1 cellular context compared by ENCODE assay signal in the genomic region with DNA sequence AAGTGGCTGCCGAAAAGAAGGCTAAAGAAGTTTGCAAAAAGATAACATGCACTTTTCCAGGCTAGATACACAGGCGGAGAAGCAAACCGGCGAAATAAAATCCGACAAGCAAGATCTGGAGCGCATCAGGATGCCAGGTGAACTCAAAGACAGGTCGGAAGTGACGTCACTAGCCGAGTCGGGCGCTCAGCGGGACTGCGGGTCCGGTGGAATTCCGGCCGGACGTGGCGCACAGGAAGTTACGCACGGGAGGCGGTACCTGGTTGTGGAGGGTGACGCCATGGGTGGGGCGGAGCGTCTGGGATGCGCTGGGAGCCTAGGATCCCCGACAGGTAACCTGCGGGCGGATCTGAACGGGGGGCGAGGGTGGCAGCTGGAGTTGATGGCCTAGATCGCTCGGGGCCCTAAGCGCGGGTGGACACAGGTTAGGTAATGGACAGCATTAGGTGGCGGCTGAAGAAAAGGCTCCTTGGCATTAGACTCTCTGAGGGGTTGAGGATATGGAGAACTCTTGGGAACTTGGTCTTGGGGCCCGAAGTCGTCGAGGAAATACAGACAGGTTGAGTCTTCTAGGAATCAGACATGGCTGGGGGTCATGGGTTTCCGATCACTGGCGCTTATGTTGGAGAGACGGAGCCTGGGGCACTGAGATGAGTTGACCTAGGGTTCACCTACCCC.
TF ChIP-seq lines count a peak whose summit lies in the region.

No MANE protein-coding gene starts in this region.

TF ChIP-seq in HepG2, 621 proteins besides CTCF, POLR2A, EP300 and RAD21 (continued from another document and continues in another):
- TF ChIP-seq, protein P1, sequence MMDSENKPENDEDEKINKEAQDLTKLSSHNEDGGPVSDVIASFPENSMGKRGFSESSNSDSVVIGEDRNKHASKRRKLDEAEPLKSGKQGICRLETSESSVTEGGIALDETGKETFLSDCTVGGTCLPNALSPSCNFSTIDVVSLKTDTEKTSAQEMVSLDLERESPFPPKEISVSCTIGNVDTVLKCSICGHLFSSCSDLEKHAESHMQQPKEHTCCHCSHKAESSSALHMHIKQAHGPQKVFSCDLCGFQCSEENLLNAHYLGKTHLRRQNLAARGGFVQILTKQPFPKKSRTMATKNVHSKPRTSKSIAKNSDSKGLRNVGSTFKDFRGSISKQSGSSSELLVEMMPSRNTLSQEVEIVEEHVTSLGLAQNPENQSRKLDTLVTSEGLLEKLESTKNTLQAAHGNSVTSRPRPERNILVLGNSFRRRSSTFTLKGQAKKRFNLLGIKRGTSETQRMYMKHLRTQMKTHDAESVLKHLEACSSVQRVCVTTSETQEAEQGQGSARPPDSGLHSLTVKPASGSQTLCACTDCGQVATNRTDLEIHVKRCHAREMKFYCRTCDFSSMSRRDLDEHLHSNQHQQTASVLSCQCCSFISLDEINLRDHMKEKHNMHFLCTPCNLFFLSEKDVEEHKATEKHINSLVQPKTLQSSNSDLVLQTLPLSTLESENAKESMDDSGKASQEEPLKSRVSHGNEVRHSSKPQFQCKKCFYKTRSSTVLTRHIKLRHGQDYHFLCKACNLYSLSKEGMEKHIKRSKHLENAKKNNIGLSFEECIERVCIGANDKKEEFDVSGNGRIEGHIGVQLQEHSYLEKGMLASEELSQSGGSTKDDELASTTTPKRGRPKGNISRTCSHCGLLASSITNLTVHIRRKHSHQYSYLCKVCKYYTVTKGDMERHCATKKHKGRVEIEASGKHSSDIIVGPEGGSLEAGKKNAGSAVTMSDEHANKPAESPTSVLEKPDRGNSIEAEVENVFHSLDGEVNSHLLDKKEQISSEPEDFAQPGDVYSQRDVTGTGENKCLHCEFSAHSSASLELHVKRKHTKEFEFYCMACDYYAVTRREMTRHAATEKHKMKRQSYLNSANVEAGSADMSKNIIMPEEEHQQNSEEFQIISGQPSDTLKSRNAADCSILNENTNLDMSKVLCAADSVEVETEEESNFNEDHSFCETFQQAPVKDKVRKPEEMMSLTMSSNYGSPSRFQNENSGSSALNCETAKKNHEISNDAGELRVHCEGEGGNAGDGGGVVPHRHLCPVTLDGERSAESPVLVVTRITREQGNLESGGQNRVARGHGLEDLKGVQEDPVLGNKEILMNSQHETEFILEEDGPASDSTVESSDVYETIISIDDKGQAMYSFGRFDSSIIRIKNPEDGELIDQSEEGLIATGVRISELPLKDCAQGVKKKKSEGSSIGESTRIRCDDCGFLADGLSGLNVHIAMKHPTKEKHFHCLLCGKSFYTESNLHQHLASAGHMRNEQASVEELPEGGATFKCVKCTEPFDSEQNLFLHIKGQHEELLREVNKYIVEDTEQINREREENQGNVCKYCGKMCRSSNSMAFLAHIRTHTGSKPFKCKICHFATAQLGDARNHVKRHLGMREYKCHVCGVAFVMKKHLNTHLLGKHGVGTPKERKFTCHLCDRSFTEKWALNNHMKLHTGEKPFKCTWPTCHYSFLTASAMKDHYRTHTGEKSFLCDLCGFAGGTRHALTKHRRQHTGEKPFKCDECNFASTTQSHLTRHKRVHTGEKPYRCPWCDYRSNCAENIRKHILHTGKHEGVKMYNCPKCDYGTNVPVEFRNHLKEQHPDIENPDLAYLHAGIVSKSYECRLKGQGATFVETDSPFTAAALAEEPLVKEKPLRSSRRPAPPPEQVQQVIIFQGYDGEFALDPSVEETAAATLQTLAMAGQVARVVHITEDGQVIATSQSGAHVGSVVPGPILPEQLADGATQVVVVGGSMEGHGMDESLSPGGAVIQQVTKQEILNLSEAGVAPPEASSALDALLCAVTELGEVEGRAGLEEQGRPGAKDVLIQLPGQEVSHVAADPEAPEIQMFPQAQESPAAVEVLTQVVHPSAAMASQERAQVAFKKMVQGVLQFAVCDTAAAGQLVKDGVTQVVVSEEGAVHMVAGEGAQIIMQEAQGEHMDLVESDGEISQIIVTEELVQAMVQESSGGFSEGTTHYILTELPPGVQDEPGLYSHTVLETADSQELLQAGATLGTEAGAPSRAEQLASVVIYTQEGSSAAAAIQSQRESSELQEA (CRISPR knock-in tag; IDR thresholded peaks at IDR 0.05; ENCODE audit: not compliant biosample characterization), result peak; percentile 60
- TF ChIP-seq DNMT1 (CRISPR knock-in tag; IDR thresholded peaks at IDR 0.05) (no peak), SNAPC2 (CRISPR knock-in tag; IDR thresholded peaks at IDR 0.05) (no peak), RARG (CRISPR knock-in tag; IDR thresholded peaks at IDR 0.05; ENCODE audit: low read depth) (no peak), HOXA3 (CRISPR knock-in tag; IDR thresholded peaks at IDR 0.05) (peak; percentile 100), AGO2 (optimal IDR thresholded peaks at IDR 0.05; ENCODE audit: low read depth, low read length) (no peak), ZBTB38 (CRISPR knock-in tag; IDR thresholded peaks at IDR 0.05) (peak; percentile 21; the same call in 1 of the 2 replicates), CREB1 (IDR thresholded peaks at IDR 0.05) (peak; percentile 100), CREB1 (CRISPR knock-in tag; IDR thresholded peaks at IDR 0.05) (peak; percentile 99), ZNF619 (CRISPR knock-in tag; IDR thresholded peaks at IDR 0.05) (no peak), KLF12 (CRISPR knock-in tag; IDR thresholded peaks at IDR 0.05; ENCODE audit: borderline replicate concordance) (no peak; the same call in 1 of the 2 replicates), TBX2 (CRISPR knock-in tag; IDR thresholded peaks at IDR 0.05; ENCODE audit: borderline replicate concordance) (peak; percentile 73), ZFP62 (CRISPR knock-in tag; IDR thresholded peaks at IDR 0.05) (0 out of 2 replicates have a peak, but pooled peaks have one; percentile 38), ZNF143 (CRISPR knock-in tag; IDR thresholded peaks at IDR 0.05) (peak; percentile 46; the same call in 1 of the 2 replicates), REL (CRISPR knock-in tag; conservative IDR thresholded peaks at IDR 0.05) (no peak), ZNF317 (CRISPR knock-in tag; IDR thresholded peaks at IDR 0.05) (no peak), ZNF446 (CRISPR knock-in tag; IDR thresholded peaks at IDR 0.05) (no peak), ZBTB8A (CRISPR knock-in tag; IDR thresholded peaks at IDR 0.05; ENCODE audit: borderline replicate concordance, low read depth) (no peak), ZEB1 (IDR thresholded peaks at IDR 0.05; ENCODE audit: insufficient replicate concordance, low read depth) (peak; percentile 91), SRSF9 (IDR thresholded peaks at IDR 0.05; ENCODE audit: borderline replicate concordance, insufficient read depth, low read depth, low read length, poor library complexity, severe bottlenecking) (no peak), KLF6 (CRISPR knock-in tag; IDR thresholded peaks at IDR 0.05) (no peak), MIER3 (CRISPR knock-in tag; IDR thresholded peaks at IDR 0.05; ENCODE audit: borderline replicate concordance) (peak; percentile 80; the same call in 1 of the 2 replicates), ZNF383 (CRISPR knock-in tag; IDR thresholded peaks at IDR 0.05; ENCODE audit: borderline replicate concordance) (0 out of 2 replicates have a peak, but pooled peaks have one; percentile 51), SMAD1 (CRISPR knock-in tag; IDR thresholded peaks at IDR 0.05; ENCODE audit: borderline replicate concordance, low read depth) (no peak), JUN (CRISPR knock-in tag; IDR thresholded peaks at IDR 0.05) (peak; percentile 84), POLR2G (IDR thresholded peaks at IDR 0.05; ENCODE audit: low read depth, low read length) (peak; percentile 83), ZMYM2 (CRISPR knock-in tag; IDR thresholded peaks at IDR 0.05) (no peak), ZBTB20 (CRISPR knock-in tag; IDR thresholded peaks at IDR 0.05; ENCODE audit: borderline replicate concordance, low read depth) (peak; percentile 25; the same call in 1 of the 2 replicates), ZNF879 (CRISPR knock-in tag; IDR thresholded peaks at IDR 0.05) (no peak), ZNF160 (CRISPR knock-in tag; IDR thresholded peaks at IDR 0.05) (no peak; the same call in 1 of the 2 replicates), MAFF (IDR thresholded peaks at IDR 0.05; ENCODE audit: low read depth, low read length) (no peak), ZNF136 (CRISPR knock-in tag; IDR thresholded peaks at IDR 0.05; ENCODE audit: low read depth) (no peak), ZSCAN20 (CRISPR knock-in tag; IDR thresholded peaks at IDR 0.05; ENCODE audit: borderline replicate concordance) (no peak), ZC3H4 (CRISPR knock-in tag; IDR thresholded peaks at IDR 0.05; ENCODE audit: borderline replicate concordance) (no peak), CREM (IDR thresholded peaks at IDR 0.05) (peak; percentile 99), CREM (CRISPR knock-in tag; IDR thresholded peaks at IDR 0.05) (peak; percentile 90), KDM2A (CRISPR knock-in tag; IDR thresholded peaks at IDR 0.05; ENCODE audit: borderline replicate concordance, low read depth) (peak; percentile 93), SP140L (CRISPR knock-in tag; IDR thresholded peaks at IDR 0.05; ENCODE audit: borderline replicate concordance) (no peak), JUNB (CRISPR knock-in tag; IDR thresholded peaks at IDR 0.05; ENCODE audit: borderline replicate concordance) (no peak)
- TF ChIP-seq, protein P2, sequence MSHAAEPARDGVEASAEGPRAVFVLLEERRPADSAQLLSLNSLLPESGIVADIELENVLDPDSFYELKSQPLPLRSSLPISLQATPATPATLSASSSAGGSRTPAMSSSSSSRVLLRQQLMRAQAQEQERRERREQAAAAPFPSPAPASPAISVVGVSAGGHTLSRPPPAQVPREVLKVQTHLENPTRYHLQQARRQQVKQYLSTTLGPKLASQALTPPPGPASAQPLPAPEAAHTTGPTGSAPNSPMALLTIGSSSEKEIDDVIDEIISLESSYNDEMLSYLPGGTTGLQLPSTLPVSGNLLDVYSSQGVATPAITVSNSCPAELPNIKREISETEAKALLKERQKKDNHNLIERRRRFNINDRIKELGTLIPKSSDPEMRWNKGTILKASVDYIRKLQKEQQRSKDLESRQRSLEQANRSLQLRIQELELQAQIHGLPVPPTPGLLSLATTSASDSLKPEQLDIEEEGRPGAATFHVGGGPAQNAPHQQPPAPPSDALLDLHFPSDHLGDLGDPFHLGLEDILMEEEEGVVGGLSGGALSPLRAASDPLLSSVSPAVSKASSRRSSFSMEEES (CRISPR knock-in tag; IDR thresholded peaks at IDR 0.05), result no peak
- TF ChIP-seq, protein P3, sequence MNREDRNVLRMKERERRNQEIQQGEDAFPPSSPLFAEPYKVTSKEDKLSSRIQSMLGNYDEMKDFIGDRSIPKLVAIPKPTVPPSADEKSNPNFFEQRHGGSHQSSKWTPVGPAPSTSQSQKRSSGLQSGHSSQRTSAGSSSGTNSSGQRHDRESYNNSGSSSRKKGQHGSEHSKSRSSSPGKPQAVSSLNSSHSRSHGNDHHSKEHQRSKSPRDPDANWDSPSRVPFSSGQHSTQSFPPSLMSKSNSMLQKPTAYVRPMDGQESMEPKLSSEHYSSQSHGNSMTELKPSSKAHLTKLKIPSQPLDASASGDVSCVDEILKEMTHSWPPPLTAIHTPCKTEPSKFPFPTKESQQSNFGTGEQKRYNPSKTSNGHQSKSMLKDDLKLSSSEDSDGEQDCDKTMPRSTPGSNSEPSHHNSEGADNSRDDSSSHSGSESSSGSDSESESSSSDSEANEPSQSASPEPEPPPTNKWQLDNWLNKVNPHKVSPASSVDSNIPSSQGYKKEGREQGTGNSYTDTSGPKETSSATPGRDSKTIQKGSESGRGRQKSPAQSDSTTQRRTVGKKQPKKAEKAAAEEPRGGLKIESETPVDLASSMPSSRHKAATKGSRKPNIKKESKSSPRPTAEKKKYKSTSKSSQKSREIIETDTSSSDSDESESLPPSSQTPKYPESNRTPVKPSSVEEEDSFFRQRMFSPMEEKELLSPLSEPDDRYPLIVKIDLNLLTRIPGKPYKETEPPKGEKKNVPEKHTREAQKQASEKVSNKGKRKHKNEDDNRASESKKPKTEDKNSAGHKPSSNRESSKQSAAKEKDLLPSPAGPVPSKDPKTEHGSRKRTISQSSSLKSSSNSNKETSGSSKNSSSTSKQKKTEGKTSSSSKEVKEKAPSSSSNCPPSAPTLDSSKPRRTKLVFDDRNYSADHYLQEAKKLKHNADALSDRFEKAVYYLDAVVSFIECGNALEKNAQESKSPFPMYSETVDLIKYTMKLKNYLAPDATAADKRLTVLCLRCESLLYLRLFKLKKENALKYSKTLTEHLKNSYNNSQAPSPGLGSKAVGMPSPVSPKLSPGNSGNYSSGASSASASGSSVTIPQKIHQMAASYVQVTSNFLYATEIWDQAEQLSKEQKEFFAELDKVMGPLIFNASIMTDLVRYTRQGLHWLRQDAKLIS (CRISPR knock-in tag; IDR thresholded peaks at IDR 0.05), result no peak
- TF ChIP-seq, protein P4, sequence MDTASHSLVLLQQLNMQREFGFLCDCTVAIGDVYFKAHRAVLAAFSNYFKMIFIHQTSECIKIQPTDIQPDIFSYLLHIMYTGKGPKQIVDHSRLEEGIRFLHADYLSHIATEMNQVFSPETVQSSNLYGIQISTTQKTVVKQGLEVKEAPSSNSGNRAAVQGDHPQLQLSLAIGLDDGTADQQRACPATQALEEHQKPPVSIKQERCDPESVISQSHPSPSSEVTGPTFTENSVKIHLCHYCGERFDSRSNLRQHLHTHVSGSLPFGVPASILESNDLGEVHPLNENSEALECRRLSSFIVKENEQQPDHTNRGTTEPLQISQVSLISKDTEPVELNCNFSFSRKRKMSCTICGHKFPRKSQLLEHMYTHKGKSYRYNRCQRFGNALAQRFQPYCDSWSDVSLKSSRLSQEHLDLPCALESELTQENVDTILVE (CRISPR knock-in tag; IDR thresholded peaks at IDR 0.05), result peak; percentile 66; the same call in 1 of the 2 replicates
- TF ChIP-seq, protein P5, sequence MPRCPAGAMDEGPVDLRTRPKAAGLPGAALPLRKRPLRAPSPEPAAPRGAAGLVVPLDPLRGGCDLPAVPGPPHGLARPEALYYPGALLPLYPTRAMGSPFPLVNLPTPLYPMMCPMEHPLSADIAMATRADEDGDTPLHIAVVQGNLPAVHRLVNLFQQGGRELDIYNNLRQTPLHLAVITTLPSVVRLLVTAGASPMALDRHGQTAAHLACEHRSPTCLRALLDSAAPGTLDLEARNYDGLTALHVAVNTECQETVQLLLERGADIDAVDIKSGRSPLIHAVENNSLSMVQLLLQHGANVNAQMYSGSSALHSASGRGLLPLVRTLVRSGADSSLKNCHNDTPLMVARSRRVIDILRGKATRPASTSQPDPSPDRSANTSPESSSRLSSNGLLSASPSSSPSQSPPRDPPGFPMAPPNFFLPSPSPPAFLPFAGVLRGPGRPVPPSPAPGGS (CRISPR knock-in tag; IDR thresholded peaks at IDR 0.05), result 0 out of 2 replicates have a peak, but pooled peaks have one; percentile 50
- TF ChIP-seq, protein P6, sequence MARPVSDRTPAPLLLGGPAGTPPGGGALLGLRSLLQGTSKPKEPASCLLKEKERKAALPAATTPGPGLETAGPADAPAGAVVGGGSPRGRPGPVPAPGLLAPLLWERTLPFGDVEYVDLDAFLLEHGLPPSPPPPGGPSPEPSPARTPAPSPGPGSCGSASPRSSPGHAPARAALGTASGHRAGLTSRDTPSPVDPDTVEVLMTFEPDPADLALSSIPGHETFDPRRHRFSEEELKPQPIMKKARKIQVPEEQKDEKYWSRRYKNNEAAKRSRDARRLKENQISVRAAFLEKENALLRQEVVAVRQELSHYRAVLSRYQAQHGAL (CRISPR knock-in tag; IDR thresholded peaks at IDR 0.05; ENCODE audit: not compliant biosample characterization), result no peak
- TF ChIP-seq, protein P7, sequence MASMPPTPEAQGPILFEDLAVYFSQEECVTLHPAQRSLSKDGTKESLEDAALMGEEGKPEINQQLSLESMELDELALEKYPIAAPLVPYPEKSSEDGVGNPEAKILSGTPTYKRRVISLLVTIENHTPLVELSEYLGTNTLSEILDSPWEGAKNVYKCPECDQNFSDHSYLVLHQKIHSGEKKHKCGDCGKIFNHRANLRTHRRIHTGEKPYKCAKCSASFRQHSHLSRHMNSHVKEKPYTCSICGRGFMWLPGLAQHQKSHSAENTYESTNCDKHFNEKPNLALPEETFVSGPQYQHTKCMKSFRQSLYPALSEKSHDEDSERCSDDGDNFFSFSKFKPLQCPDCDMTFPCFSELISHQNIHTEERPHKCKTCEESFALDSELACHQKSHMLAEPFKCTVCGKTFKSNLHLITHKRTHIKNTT (CRISPR knock-in tag; IDR thresholded peaks at IDR 0.05), result no peak
